33 cellular contexts compared by ENCODE assay signal in genomic region chr19:46283771-46284170, GRCh38. TPM values are rescaled to one million over a fixed set of nuclear protein-coding genes. Genes with fewer than 3 reads are reported as not detected.
DNase-seq lines count a peak whose midpoint lies in the region; ATAC-seq, FAIRE-seq and TF ChIP-seq lines count a peak whose summit lies in the region.
"Had no signal": no experiment of that assay in that cellular context is flagged by ENCODE, and none has a peak within 500 bp of the region (broad histone marks: within the 10 kb centered on the region; RNA-seq: fewer than 3 reads in every experiment).

No MANE protein-coding gene starts in this region.

- H3K27me3 ChIP-seq in psoas muscle (ENCODE audit: insufficient read depth in 3 of 3, low read length in 2 of 3) (peaks cover 0 to 14% (median 2%) of the 10 kb centered on the region in 3 donors), pancreas (no peaks in the 10 kb centered on the region)
- H3K27me3 ChIP-seq: BLaER1 treated with 17β-estradiol and CSF1 and Interleukin-3, amounts not matched to agents 10 nM and 100 nM had no signal

- FAIRE-seq in pancreas (lab: Jason Lieb, UNC): no peak
- FAIRE-seq: endometrium, keratinocyte, small intestine had no signal

- H3K4me1 ChIP-seq in psoas muscle (no peaks in the 10 kb centered on the region), pancreas (no peaks in the 10 kb centered on the region)

- peak; percentile 37 for DNase-seq in EH (ENCODE audit: low read depth)
- DNase-seq in dermis blood vessel endothelial cell: peak; percentile 97
- no peak for DNase-seq in left ventricle myocardium superior
- DNase-seq in psoas muscle: no peak
- DNase-seq in pancreas: no peak
- DNase-seq in GM10266 (ENCODE audit: extremely low spot score): no peak
- no peak for DNase-seq in A172 (ENCODE audit: low spot score)
- DNase-seq: activated CD4-positive, alpha-beta T cell treated with anti-CD3 and anti-CD28 coated beads for 48 hours; activated CD8-positive, alpha-beta memory T cell treated with anti-CD3 and anti-CD28 coated beads for 24 hours; activated gamma-delta T cell; activated naive CD8-positive, alpha-beta T cell treated with anti-CD3 and anti-CD28 coated beads, Interleukin-2, amount 10 ng/mL, durations not matched to agents 7 days and 5 days; COR-L47; GDM1; glutamatergic neuron; Karpas-422; NCI-H1417 treated with DMSO at 0.1 percent for 48 hours; NCI-H2107; NCI-H446; SHP77; small intestine; stimulated activated CD4-positive, alpha-beta T cell treated with anti-CD3 and anti-CD28 coated beads, Interleukin-1b, Interleukin-23, amount 100 ng/mL, for 48 hours; stimulated activated CD8-positive, alpha-beta memory T cell treated with anti-CD3 and anti-CD28 coated beads, Interleukin-4, amount 100 ng/mL, for 48 hours; SW 1271; T-helper 9 cell; tibial artery; WERI-Rb-1 had no signal

- WGBS in psoas muscle, 3 donors: 60 to 72% (median 68%) methylated on average over 4 of the region's 4 CpGs
- 73 to 90% methylated on average over 4 of the region's 4 CpGs for WGBS in pancreas, 2 donors

- no peaks in the 10 kb centered on the region for H3K36me3 ChIP-seq in psoas muscle (ENCODE audit: insufficient read depth in 1 of 2, low read depth in 1 of 2)
- H3K36me3 ChIP-seq in pancreas: no peaks in the 10 kb centered on the region
- H3K36me3 ChIP-seq: BLaER1 treated with 17β-estradiol and CSF1 and Interleukin-3, amounts not matched to agents 10 nM and 100 nM; tibial artery; WERI-Rb-1 had no signal

- intact Hi-C loops in left ventricle myocardium superior (cut with micrococcal nuclease): no loop called here
- intact Hi-C loops in psoas muscle (cut with DNase I): loop anchor here (5.0 to 10.0 kb wide), 2 partner anchors 201 to 204 kb away; no protein-coding TSS in a partner anchor
- intact Hi-C loops in pancreas (cut with DNase I): loop anchor here in 2 of 3 donors (5.0 to 10.0 kb wide), 3 partner anchors 109 to 211 kb away; partner anchors contain the start of gene PNMA8B (in 1 of the 2)

- H3K27ac ChIP-seq in psoas muscle (peak overlapping the region; percentile 41), pancreas (no peak overlapping the region)
- H3K27ac ChIP-seq: BLaER1 treated with 17β-estradiol and CSF1 and Interleukin-3, amounts not matched to agents 10 nM and 100 nM; HL-60; tibial artery; WERI-Rb-1 had no signal

- ATAC-seq in left ventricle myocardium superior (peak; percentile 49), psoas muscle (peak in 1 of 4 donors; percentile 47), pancreas (no peak), GM18873 (IDR thresholded peaks at IDR 0.05; ENCODE audit: low FRiP score, unreplicated experiment) (no peak)
- ATAC-seq: HCT116 had no signal

- no peak overlapping the region for H3K4me3 ChIP-seq in psoas muscle
- no peak overlapping the region for H3K4me3 ChIP-seq in pancreas
- H3K4me3 ChIP-seq: BLaER1 treated with 17β-estradiol and CSF1 and Interleukin-3, amounts not matched to agents 10 nM and 100 nM; tibial artery had no signal

- no peaks in the 10 kb centered on the region for H3K9me3 ChIP-seq in psoas muscle
- H3K9me3 ChIP-seq in pancreas: no peaks in the 10 kb centered on the region
- H3K9me3 ChIP-seq: BLaER1 treated with 17β-estradiol and CSF1 and Interleukin-3, amounts not matched to agents 10 nM and 100 nM; tibial artery had no signal

- TF ChIP-seq CTCF in psoas muscle (IDR thresholded peaks at IDR 0.05) (no peak), pancreas (IDR thresholded peaks at IDR 0.05) (no peak), GM10266 (IDR thresholded peaks at IDR 0.05; ENCODE audit: control insufficient read depth, insufficient read depth, low read depth, missing control alignments) (no peak)

RNA-seq across cellular contexts. Expression of gene HIF3A, which starts 13.1 kb away (rescaled TPM):
- total RNA-seq in dermis blood vessel endothelial cell: 23.1 and 52.6 TPM in 2 replicates
- total RNA-seq in left ventricle myocardium superior: 81.4 TPM
- total RNA-seq in psoas muscle: 10 to 100 TPM in 3 of 4 donors, 1 to 10 TPM in 1; 1.6 to 20.4 (median 11.7) TPM
- polyA plus RNA-seq in psoas muscle: 10 to 100 TPM in 1 of 3 donors, 1 to 10 TPM in 2; 5.3 to 12.1 (median 9.0) TPM
- 10 to 100 TPM in 1 of 6 donors, 1 to 10 TPM in 4, under 1 TPM in 1; 0.71 to 12.7 (median 5.1) TPM for total RNA-seq in pancreas
- 10 to 100 TPM; 23.8 to 27.6 TPM for polyA plus RNA-seq in pancreas
- not detected in 2 replicates for total RNA-seq in A172 (2014; rRNA removed; shearing (Covaris generic))
- total RNA-seq: activated naive CD8-positive, alpha-beta T cell treated with anti-CD3 and anti-CD28 coated beads, Interleukin-2, amount 10 ng/mL, durations not matched to agents 7 days and 5 days had no signal

RNA-seq across cellular contexts. Expression of gene IGFL1, which starts 54.2 kb away (rescaled TPM):
- total RNA-seq in dermis blood vessel endothelial cell: not detected in 2 replicates
- total RNA-seq in left ventricle myocardium superior: not detected
- total RNA-seq in psoas muscle: not detected
- polyA plus RNA-seq in psoas muscle: not detected
- not detected for total RNA-seq in pancreas
- not detected for polyA plus RNA-seq in pancreas
- total RNA-seq in A172 (2014; rRNA removed; shearing (Covaris generic)): 0.67 TPM in 1 of 2 replicates, not detected in the other
- total RNA-seq: activated naive CD8-positive, alpha-beta T cell treated with anti-CD3 and anti-CD28 coated beads, Interleukin-2, amount 10 ng/mL, durations not matched to agents 7 days and 5 days had no signal
- polyA plus RNA-seq: AG04450, small intestine had no signal

Comparison
In these comparisons a context has a peak if more than half of its experiments do, and no peak if none do; other contexts are left out.
1. DNase-seq: peak in EH (single experiment) and dermis blood vessel endothelial cell (single experiment); none in left ventricle myocardium superior (single experiment), psoas muscle (0 of 2), pancreas (0 of 6), GM10266 (single experiment) and A172 (single experiment).